In the genomic region with DNA sequence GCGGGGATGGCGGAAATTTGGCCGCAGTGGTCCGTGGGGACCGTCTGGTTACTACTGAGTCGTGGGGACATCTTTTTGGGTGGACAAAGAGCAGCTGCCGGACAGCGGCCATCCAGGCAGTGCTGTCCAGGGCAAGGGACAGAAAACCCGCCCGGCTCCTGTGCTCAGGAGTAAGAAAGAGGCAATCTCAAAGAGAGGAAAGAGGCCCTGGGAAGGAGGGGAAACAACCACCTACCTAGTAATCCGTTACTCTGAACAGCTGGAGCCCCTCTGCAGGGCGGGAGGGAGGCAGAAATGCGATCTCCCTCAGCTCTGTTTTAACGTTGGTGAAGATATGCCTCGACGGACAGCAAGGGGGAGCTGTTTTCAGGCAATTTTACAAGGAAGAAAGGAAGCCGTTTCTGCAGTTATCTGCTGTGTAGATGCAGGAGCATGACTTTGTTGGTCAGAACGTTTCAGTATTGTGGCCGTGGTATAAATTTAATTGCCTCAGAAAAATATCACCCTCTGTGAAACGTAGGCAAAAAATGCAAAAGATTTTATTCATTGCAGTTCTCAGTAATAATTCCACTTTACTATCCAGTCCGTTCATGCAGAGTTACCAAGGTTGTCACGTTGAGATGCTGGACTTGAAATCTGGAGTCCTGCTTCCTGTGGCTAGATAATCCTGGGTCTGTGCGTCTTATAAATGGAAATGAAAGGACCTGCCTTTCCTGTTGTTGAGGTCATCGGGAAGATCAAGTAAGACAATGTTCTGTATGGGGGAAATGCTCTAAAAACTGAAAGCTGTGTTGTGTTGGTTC, we compare ENCODE assay signal across 1 cellular context.
TF ChIP-seq lines count a peak whose summit lies in the region.

No MANE protein-coding gene starts in this region.

TF ChIP-seq in HEK293, 187 proteins besides CTCF, POLR2A, EP300 and RAD21 (continued from another document):
- TF ChIP-seq ZNF785 (tag by site-specific recombination; IDR thresholded peaks at IDR 0.05) (no peak), ZNF155 (tag by site-specific recombination; IDR thresholded peaks at IDR 0.05) (no peak), ZBTB17 (tag by site-specific recombination; IDR thresholded peaks at IDR 0.05) (peak; percentile 79), ZNF561 (tag by site-specific recombination; IDR thresholded peaks at IDR 0.05; ENCODE audit: borderline replicate concordance) (peak; percentile 77), GFI1B (tag by site-specific recombination; IDR thresholded peaks at IDR 0.05) (no peak), GLIS1 (tag by site-specific recombination; IDR thresholded peaks at IDR 0.05) (0 out of 2 replicates have a peak, but pooled peaks have one; percentile 7), ZNF664 (tag by site-specific recombination; IDR thresholded peaks at IDR 0.05) (no peak), ZBTB1 (tag by site-specific recombination; IDR thresholded peaks at IDR 0.05) (no peak), ZNF138 (tag by site-specific recombination; IDR thresholded peaks at IDR 0.05; ENCODE audit: borderline replicate concordance) (no peak), ZNF514 (tag by site-specific recombination; IDR thresholded peaks at IDR 0.05) (no peak), ZSCAN23 (tag by site-specific recombination; IDR thresholded peaks at IDR 0.05) (no peak), ZNF266 (tag by site-specific recombination; IDR thresholded peaks at IDR 0.05; ENCODE audit: low read depth) (no peak), ZNF677 (tag by site-specific recombination; IDR thresholded peaks at IDR 0.05) (no peak), ZFP3 (tag by site-specific recombination; IDR thresholded peaks at IDR 0.05; ENCODE audit: low read depth) (no peak), ZNF623 (tag by site-specific recombination; IDR thresholded peaks at IDR 0.05) (no peak), ZNF157 (tag by site-specific recombination; IDR thresholded peaks at IDR 0.05) (no peak), ZNF701 (tag by site-specific recombination; IDR thresholded peaks at IDR 0.05) (no peak), ZNF596 (tag by site-specific recombination; IDR thresholded peaks at IDR 0.05) (no peak), ZNF658 (tag by site-specific recombination; IDR thresholded peaks at IDR 0.05) (no peak), ZIC2 (tag by site-specific recombination; IDR thresholded peaks at IDR 0.05) (peak; percentile 70), ZNF843 (tag by site-specific recombination; IDR thresholded peaks at IDR 0.05) (no peak), ZBTB48 (tag by site-specific recombination; IDR thresholded peaks at IDR 0.05) (no peak; the same call in 1 of the 2 replicates), IKZF3 (tag by site-specific recombination; IDR thresholded peaks at IDR 0.05) (no peak), ZNF423 (tag by site-specific recombination; IDR thresholded peaks at IDR 0.05) (no peak), PRDM1 (tag by site-specific recombination; IDR thresholded peaks at IDR 0.05) (no peak; the same call in 1 of the 2 replicates), ZNF791 (tag by site-specific recombination; IDR thresholded peaks at IDR 0.05) (no peak), ZNF16 (tag by site-specific recombination; IDR thresholded peaks at IDR 0.05; ENCODE audit: low read depth) (no peak)
- TF ChIP-seq, protein P1, sequence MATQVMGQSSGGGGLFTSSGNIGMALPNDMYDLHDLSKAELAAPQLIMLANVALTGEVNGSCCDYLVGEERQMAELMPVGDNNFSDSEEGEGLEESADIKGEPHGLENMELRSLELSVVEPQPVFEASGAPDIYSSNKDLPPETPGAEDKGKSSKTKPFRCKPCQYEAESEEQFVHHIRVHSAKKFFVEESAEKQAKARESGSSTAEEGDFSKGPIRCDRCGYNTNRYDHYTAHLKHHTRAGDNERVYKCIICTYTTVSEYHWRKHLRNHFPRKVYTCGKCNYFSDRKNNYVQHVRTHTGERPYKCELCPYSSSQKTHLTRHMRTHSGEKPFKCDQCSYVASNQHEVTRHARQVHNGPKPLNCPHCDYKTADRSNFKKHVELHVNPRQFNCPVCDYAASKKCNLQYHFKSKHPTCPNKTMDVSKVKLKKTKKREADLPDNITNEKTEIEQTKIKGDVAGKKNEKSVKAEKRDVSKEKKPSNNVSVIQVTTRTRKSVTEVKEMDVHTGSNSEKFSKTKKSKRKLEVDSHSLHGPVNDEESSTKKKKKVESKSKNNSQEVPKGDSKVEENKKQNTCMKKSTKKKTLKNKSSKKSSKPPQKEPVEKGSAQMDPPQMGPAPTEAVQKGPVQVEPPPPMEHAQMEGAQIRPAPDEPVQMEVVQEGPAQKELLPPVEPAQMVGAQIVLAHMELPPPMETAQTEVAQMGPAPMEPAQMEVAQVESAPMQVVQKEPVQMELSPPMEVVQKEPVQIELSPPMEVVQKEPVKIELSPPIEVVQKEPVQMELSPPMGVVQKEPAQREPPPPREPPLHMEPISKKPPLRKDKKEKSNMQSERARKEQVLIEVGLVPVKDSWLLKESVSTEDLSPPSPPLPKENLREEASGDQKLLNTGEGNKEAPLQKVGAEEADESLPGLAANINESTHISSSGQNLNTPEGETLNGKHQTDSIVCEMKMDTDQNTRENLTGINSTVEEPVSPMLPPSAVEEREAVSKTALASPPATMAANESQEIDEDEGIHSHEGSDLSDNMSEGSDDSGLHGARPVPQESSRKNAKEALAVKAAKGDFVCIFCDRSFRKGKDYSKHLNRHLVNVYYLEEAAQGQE (tag by site-specific recombination; IDR thresholded peaks at IDR 0.05), result peak; percentile 83
- TF ChIP-seq, protein P2, sequence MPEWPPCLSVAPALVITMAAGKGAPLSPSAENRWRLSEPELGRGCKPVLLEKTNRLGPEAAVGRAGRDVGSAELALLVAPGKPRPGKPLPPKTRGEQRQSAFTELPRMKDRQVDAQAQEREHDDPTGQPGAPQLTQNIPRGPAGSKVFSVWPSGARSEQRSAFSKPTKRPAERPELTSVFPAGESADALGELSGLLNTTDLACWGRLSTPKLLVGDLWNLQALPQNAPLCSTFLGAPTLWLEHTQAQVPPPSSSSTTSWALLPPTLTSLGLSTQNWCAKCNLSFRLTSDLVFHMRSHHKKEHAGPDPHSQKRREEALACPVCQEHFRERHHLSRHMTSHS (tag by site-specific recombination; IDR thresholded peaks at IDR 0.05), result no peak
- TF ChIP-seq, protein P3, sequence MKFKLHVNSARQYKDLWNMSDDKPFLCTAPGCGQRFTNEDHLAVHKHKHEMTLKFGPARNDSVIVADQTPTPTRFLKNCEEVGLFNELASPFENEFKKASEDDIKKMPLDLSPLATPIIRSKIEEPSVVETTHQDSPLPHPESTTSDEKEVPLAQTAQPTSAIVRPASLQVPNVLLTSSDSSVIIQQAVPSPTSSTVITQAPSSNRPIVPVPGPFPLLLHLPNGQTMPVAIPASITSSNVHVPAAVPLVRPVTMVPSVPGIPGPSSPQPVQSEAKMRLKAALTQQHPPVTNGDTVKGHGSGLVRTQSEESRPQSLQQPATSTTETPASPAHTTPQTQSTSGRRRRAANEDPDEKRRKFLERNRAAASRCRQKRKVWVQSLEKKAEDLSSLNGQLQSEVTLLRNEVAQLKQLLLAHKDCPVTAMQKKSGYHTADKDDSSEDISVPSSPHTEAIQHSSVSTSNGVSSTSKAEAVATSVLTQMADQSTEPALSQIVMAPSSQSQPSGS (tag by site-specific recombination; IDR thresholded peaks at IDR 0.05; ENCODE audit: low read depth), result no peak
- TF ChIP-seq, protein P4, sequence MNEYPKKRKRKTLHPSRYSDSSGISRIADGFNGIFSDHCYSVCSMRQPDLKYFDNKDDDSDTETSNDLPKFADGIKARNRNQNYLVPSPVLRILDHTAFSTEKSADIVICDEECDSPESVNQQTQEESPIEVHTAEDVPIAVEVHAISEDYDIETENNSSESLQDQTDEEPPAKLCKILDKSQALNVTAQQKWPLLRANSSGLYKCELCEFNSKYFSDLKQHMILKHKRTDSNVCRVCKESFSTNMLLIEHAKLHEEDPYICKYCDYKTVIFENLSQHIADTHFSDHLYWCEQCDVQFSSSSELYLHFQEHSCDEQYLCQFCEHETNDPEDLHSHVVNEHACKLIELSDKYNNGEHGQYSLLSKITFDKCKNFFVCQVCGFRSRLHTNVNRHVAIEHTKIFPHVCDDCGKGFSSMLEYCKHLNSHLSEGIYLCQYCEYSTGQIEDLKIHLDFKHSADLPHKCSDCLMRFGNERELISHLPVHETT (tag by site-specific recombination; IDR thresholded peaks at IDR 0.05), result no peak
- TF ChIP-seq, protein P5, sequence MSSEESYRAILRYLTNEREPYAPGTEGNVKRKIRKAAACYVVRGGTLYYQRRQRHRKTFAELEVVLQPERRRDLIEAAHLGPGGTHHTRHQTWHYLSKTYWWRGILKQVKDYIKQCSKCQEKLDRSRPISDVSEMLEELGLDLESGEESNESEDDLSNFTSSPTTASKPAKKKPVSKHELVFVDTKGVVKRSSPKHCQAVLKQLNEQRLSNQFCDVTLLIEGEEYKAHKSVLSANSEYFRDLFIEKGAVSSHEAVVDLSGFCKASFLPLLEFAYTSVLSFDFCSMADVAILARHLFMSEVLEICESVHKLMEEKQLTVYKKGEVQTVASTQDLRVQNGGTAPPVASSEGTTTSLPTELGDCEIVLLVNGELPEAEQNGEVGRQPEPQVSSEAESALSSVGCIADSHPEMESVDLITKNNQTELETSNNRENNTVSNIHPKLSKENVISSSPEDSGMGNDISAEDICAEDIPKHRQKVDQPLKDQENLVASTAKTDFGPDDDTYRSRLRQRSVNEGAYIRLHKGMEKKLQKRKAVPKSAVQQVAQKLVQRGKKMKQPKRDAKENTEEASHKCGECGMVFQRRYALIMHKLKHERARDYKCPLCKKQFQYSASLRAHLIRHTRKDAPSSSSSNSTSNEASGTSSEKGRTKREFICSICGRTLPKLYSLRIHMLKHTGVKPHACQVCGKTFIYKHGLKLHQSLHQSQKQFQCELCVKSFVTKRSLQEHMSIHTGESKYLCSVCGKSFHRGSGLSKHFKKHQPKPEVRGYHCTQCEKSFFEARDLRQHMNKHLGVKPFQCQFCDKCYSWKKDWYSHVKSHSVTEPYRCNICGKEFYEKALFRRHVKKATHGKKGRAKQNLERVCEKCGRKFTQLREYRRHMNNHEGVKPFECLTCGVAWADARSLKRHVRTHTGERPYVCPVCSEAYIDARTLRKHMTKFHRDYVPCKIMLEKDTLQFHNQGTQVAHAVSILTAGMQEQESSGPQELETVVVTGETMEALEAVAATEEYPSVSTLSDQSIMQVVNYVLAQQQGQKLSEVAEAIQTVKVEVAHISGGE (tag by site-specific recombination; conservative IDR thresholded peaks at IDR 0.05; ENCODE audit: low read depth), result peak; percentile 72
- TF ChIP-seq, protein P6, sequence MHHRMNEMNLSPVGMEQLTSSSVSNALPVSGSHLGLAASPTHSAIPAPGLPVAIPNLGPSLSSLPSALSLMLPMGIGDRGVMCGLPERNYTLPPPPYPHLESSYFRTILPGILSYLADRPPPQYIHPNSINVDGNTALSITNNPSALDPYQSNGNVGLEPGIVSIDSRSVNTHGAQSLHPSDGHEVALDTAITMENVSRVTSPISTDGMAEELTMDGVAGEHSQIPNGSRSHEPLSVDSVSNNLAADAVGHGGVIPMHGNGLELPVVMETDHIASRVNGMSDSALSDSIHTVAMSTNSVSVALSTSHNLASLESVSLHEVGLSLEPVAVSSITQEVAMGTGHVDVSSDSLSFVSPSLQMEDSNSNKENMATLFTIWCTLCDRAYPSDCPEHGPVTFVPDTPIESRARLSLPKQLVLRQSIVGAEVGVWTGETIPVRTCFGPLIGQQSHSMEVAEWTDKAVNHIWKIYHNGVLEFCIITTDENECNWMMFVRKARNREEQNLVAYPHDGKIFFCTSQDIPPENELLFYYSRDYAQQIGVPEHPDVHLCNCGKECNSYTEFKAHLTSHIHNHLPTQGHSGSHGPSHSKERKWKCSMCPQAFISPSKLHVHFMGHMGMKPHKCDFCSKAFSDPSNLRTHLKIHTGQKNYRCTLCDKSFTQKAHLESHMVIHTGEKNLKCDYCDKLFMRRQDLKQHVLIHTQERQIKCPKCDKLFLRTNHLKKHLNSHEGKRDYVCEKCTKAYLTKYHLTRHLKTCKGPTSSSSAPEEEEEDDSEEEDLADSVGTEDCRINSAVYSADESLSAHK (tag by site-specific recombination; IDR thresholded peaks at IDR 0.05), result no peak
